Comparison of ENCODE assay signal across 27 cellular contexts in genomic region chr6:108658174-108658573, GRCh38.
A peak's percentile ranks its signal among the peaks of the same experiment; 100 is the strongest.
DNase-seq lines count a peak whose midpoint lies in the region; ATAC-seq and TF ChIP-seq lines count a peak whose summit lies in the region.
"Had no signal": no experiment of that assay in that cellular context is flagged by ENCODE, and none has a peak within 500 bp of the region (broad histone marks: within the 10 kb centered on the region; RNA-seq: fewer than 3 reads in every experiment).

No MANE protein-coding gene starts in this region.

- CTCF ChIA-PET in RWPE1 (lab: Yijun Ruan, JAX), result interaction anchor here (0.6 kb wide), 1 partner anchor 474 kb away, joined by 3 read pairs; no protein-coding TSS in a partner anchor

- H3K27ac ChIP-seq in RWPE1, result peak overlapping the region; percentile 30; the same call in 1 of the 2 replicates
- H3K27ac ChIP-seq: BLaER1 treated with 17β-estradiol and CSF1 and Interleukin-3, amounts not matched to agents 10 nM and 100 nM; foreskin keratinocyte; GM23248; HL-60; lower lobe of right lung had no signal

- no peaks in the 10 kb centered on the region for H3K9me3 Mint-ChIP-seq in nephron
- H3K9me3 Mint-ChIP-seq: activated CD4-positive, alpha-beta memory T cell treated with anti-CD3 and anti-CD28 coated beads for 36 hours; activated naive CD4-positive, alpha-beta T cell treated with anti-CD3 and anti-CD28 coated beads, Interleukin-2, amount 10 ng/mL, durations not matched to agents 7 days and 5 days had no signal

- peak overlapping the region; percentile 74 for H3K4me2 ChIP-seq in skeletal muscle satellite cell (ENCODE audit: low read length)
- H3K4me2 ChIP-seq: BLaER1 treated with 17β-estradiol and CSF1 and Interleukin-3, amounts not matched to agents 10 nM and 100 nM; SK-N-SH had no signal

- POLR2A ChIA-PET in RWPE1 (lab: Yijun Ruan, JAX; ENCODE audit: low non-redundant PET), result no interaction called here

- DNase-seq in DMS53 treated with DMSO at 0.1 percent for 48 hours (lab: John Stamatoyannopoulos, UW; ENCODE audit: unreplicated experiment) (peak; percentile 30), RWPE1 (ENCODE audit: low spot score) (no peak), COLO668 (lab: John Stamatoyannopoulos, UW; ENCODE audit: unreplicated experiment) (no peak)
- DNase-seq in effector CD8-positive, alpha-beta T cell (lab: John Stamatoyannopoulos, UW), result no peak
- DNase-seq: activated CD4-positive, alpha-beta memory T cell treated with anti-CD3 and anti-CD28 coated beads for 36 hours; activated CD8-positive, alpha-beta memory T cell treated with anti-CD3 and anti-CD28 coated beads, Interleukin-2, amount 50 U/mL, for 4 hours; activated naive CD4-positive, alpha-beta T cell treated with anti-CD3 and anti-CD28 coated beads, Interleukin-2, amount 10 ng/mL, durations not matched to agents 7 days and 5 days; amniotic stem cell; effector memory CD4-positive, alpha-beta T cell; EL; erythroblast; foreskin keratinocyte; GM23248; heart right ventricle; Karpas-422; lower lobe of right lung; NCI-H187 treated with DMSO at 0.1 percent for 48 hours; SK-N-SH; T-helper 17 cell had no signal

- no peaks in the 10 kb centered on the region for H3K27me3 Mint-ChIP-seq in nephron (ENCODE audit: low read depth)
- H3K27me3 Mint-ChIP-seq: activated CD4-positive, alpha-beta memory T cell treated with anti-CD3 and anti-CD28 coated beads for 36 hours; activated naive CD4-positive, alpha-beta T cell treated with anti-CD3 and anti-CD28 coated beads, Interleukin-2, amount 10 ng/mL, durations not matched to agents 7 days and 5 days; T-helper 17 cell had no signal

- H3K4me3 Mint-ChIP-seq in nephron, result peak overlapping the region; percentile 37 to 89 (median 86)
- H3K4me3 Mint-ChIP-seq: activated CD4-positive, alpha-beta memory T cell treated with anti-CD3 and anti-CD28 coated beads for 36 hours; activated naive CD4-positive, alpha-beta T cell treated with anti-CD3 and anti-CD28 coated beads, Interleukin-2, amount 10 ng/mL, durations not matched to agents 7 days and 5 days; T-helper 17 cell had no signal

- no peak overlapping the region for H3K9ac ChIP-seq in skeletal muscle satellite cell (ENCODE audit: low read depth, low read length)
- H3K9ac ChIP-seq: BLaER1 treated with 17β-estradiol and CSF1 and Interleukin-3, amounts not matched to agents 10 nM and 100 nM; GM23248; SK-N-SH had no signal

- H3K27me3 ChIP-seq in skeletal muscle satellite cell (ENCODE audit: control insufficient read depth, insufficient read depth, low read length), result no peaks in the 10 kb centered on the region
- H3K27me3 ChIP-seq: BLaER1 treated with 17β-estradiol and CSF1 and Interleukin-3, amounts not matched to agents 10 nM and 100 nM; foreskin keratinocyte; heart right ventricle had no signal

- TF ChIP-seq CTCF in RWPE1 (conservative IDR thresholded peaks at IDR 0.05; ENCODE audit: low read depth), result no peak
- TF ChIP-seq CTCF in nephron (IDR thresholded peaks at IDR 0.05; ENCODE audit: unreplicated experiment in 3 of 3), result no peak

- H3K36me3 Mint-ChIP-seq in nephron (ENCODE audit: low read depth), result peaks cover 11% of the 10 kb centered on the region
- H3K36me3 Mint-ChIP-seq: activated naive CD4-positive, alpha-beta T cell treated with anti-CD3 and anti-CD28 coated beads, Interleukin-2, amount 10 ng/mL, durations not matched to agents 7 days and 5 days had no signal

- no peaks in the 10 kb centered on the region for H3K9me3 ChIP-seq in skeletal muscle satellite cell (replicated peaks; ENCODE audit: low read length)
- H3K9me3 ChIP-seq: BLaER1 treated with 17β-estradiol and CSF1 and Interleukin-3, amounts not matched to agents 10 nM and 100 nM; heart right ventricle; lower lobe of right lung; SK-N-SH had no signal

- H3K27ac Mint-ChIP-seq in nephron, result peak overlapping the region; percentile 98 to 99 (median 98)
- H3K27ac Mint-ChIP-seq: activated CD4-positive, alpha-beta memory T cell treated with anti-CD3 and anti-CD28 coated beads for 36 hours; activated naive CD4-positive, alpha-beta T cell treated with anti-CD3 and anti-CD28 coated beads, Interleukin-2, amount 10 ng/mL, durations not matched to agents 7 days and 5 days; T-helper 17 cell had no signal

- peaks cover 86% of the 10 kb centered on the region for H3K4me1 ChIP-seq in skeletal muscle satellite cell (ENCODE audit: control insufficient read depth, insufficient read depth, low read length)

- H3K4me1 Mint-ChIP-seq in nephron, result peaks cover 83% of the 10 kb centered on the region

- ATAC-seq in GM21447 (IDR thresholded peaks at IDR 0.05; ENCODE audit: unreplicated experiment) (no peak), GM18873 (IDR thresholded peaks at IDR 0.05; ENCODE audit: low FRiP score, unreplicated experiment) (no peak)
- ATAC-seq: activated CD4-positive, CD25-positive, alpha-beta regulatory T cell treated with anti-CD3 and anti-CD28 coated beads, Interleukin-2, amount 50 U/mL, for 24 hours; foreskin keratinocyte; heart right ventricle; lower lobe of right lung; T-helper 17 cell had no signal

- peak overlapping the region; percentile 62 for H3K4me3 ChIP-seq in skeletal muscle satellite cell (ENCODE audit: low read length)
- H3K4me3 ChIP-seq: BLaER1 treated with 17β-estradiol and CSF1 and Interleukin-3, amounts not matched to agents 10 nM and 100 nM; GM23248; heart right ventricle; lower lobe of right lung; skin epidermis had no signal

- peaks cover 3% of the 10 kb centered on the region for H3K36me3 ChIP-seq in skeletal muscle satellite cell (ENCODE audit: insufficient read depth, low read length)
- H3K36me3 ChIP-seq: lower lobe of right lung had no signal
